Comparison of ENCODE assay signal across 28 cellular contexts in genomic region chr1:9711466-9712020, GRCh38.
DNase-seq lines count a peak whose midpoint lies in the region; ATAC-seq and TF ChIP-seq lines count a peak whose summit lies in the region.
"Had no signal": no experiment of that assay in that cellular context is flagged by ENCODE, and none has a peak within 500 bp of the region (broad histone marks: within the 10 kb centered on the region; RNA-seq: fewer than 3 reads in every experiment).

No MANE protein-coding gene starts in this region.

- H3K9me3 Mint-ChIP-seq in activated CD4-positive, alpha-beta memory T cell treated with anti-CD3 and anti-CD28 coated beads, Interleukin-2, amount 10 ng/mL, durations not matched to agents 7 days and 5 days = no peaks in the 10 kb centered on the region
- no peaks in the 10 kb centered on the region for H3K9me3 Mint-ChIP-seq in activated CD4-positive, alpha-beta memory T cell treated with anti-CD3 and anti-CD28 coated beads for 36 hours
- no peaks in the 10 kb centered on the region for H3K9me3 Mint-ChIP-seq in CD8-positive, alpha-beta T cell
- no peaks in the 10 kb centered on the region for H3K9me3 Mint-ChIP-seq in activated naive CD8-positive, alpha-beta T cell treated with anti-CD3 and anti-CD28 coated beads for 36 hours
- H3K9me3 Mint-ChIP-seq in naive thymus-derived CD4-positive, alpha-beta T cell = no peaks in the 10 kb centered on the region
- H3K9me3 Mint-ChIP-seq in Calu3 (ENCODE audit: low read depth, unreplicated experiment) = no peaks in the 10 kb centered on the region
- H3K9me3 Mint-ChIP-seq: mesothelial cell of epicardium, nephron, type B pancreatic cell had no signal

- peak overlapping the region; percentile 47 for H3K27ac Mint-ChIP-seq in activated CD4-positive, alpha-beta memory T cell treated with anti-CD3 and anti-CD28 coated beads, Interleukin-2, amount 10 ng/mL, durations not matched to agents 7 days and 5 days
- no peak overlapping the region for H3K27ac Mint-ChIP-seq in activated CD4-positive, alpha-beta memory T cell treated with anti-CD3 and anti-CD28 coated beads for 36 hours
- H3K27ac Mint-ChIP-seq in CD8-positive, alpha-beta T cell = peak overlapping the region; percentile 70
- peak overlapping the region; percentile 66 for H3K27ac Mint-ChIP-seq in activated naive CD8-positive, alpha-beta T cell treated with anti-CD3 and anti-CD28 coated beads for 36 hours
- H3K27ac Mint-ChIP-seq in naive thymus-derived CD4-positive, alpha-beta T cell = peak overlapping the region; percentile 19 to 91 (median 78)
- H3K27ac Mint-ChIP-seq in Calu3 (ENCODE audit: unreplicated experiment) = no peak overlapping the region
- H3K27ac Mint-ChIP-seq: mesothelial cell of epicardium, nephron, type B pancreatic cell had no signal

- H3K4me3 ChIP-seq in CD8-positive, alpha-beta T cell (ENCODE audit: low read depth, low read length) = no peak overlapping the region
- H3K4me3 ChIP-seq in naive thymus-derived CD4-positive, alpha-beta T cell (ENCODE audit: low read length) = no peak overlapping the region
- H3K4me3 ChIP-seq: HAP-1, left lung, PC-9, skin epidermis had no signal

- ATAC-seq in CD8-positive, alpha-beta T cell = no peak
- peak; percentile 36 for ATAC-seq in naive thymus-derived CD4-positive, alpha-beta T cell
- no peak for ATAC-seq in HG03095 (IDR thresholded peaks at IDR 0.05; ENCODE audit: unreplicated experiment)
- ATAC-seq: left lung had no signal

- TF ChIP-seq CTCF in CD8-positive, alpha-beta T cell (IDR thresholded peaks at IDR 0.05) = no peak
- no peak for TF ChIP-seq CTCF in Calu3 (IDR thresholded peaks at IDR 0.05; ENCODE audit: unreplicated experiment)

- H3K4me1 Mint-ChIP-seq in activated CD4-positive, alpha-beta memory T cell treated with anti-CD3 and anti-CD28 coated beads, Interleukin-2, amount 10 ng/mL, durations not matched to agents 7 days and 5 days = peaks cover 56% of the 10 kb centered on the region
- peaks cover 34% of the 10 kb centered on the region for H3K4me1 Mint-ChIP-seq in activated CD4-positive, alpha-beta memory T cell treated with anti-CD3 and anti-CD28 coated beads for 36 hours (ENCODE audit: low read depth)
- peaks cover 58% of the 10 kb centered on the region for H3K4me1 Mint-ChIP-seq in CD8-positive, alpha-beta T cell (ENCODE audit: low read depth)
- peaks cover 47% of the 10 kb centered on the region for H3K4me1 Mint-ChIP-seq in activated naive CD8-positive, alpha-beta T cell treated with anti-CD3 and anti-CD28 coated beads for 36 hours
- peaks cover 16 to 77% (median 60%) of the 10 kb centered on the region in 7 donors for H3K4me1 Mint-ChIP-seq in naive thymus-derived CD4-positive, alpha-beta T cell
- H3K4me1 Mint-ChIP-seq in Calu3 (ENCODE audit: low read depth, unreplicated experiment) = no peaks in the 10 kb centered on the region
- H3K4me1 Mint-ChIP-seq: mesothelial cell of epicardium, nephron had no signal

- BruUV-seq in Calu3 (replicated peaks; lab: Mats Ljungman, UMichigan) = no TSS peak

- H3K4me1 ChIP-seq in CD8-positive, alpha-beta T cell (ENCODE audit: insufficient read depth, low read length) = peaks cover 62% of the 10 kb centered on the region
- H3K4me1 ChIP-seq in naive thymus-derived CD4-positive, alpha-beta T cell (ENCODE audit: control insufficient read depth in 2 of 2, insufficient read depth in 2 of 2, low read length in 2 of 2) = peaks cover 25 to 49% of the 10 kb centered on the region in 2 donors
- H3K4me1 ChIP-seq: Caco-2, HAP-1 had no signal

- H3K27me3 ChIP-seq in CD8-positive, alpha-beta T cell (ENCODE audit: insufficient read depth, low read length) = no peaks in the 10 kb centered on the region
- no peaks in the 10 kb centered on the region for H3K27me3 ChIP-seq in naive thymus-derived CD4-positive, alpha-beta T cell (ENCODE audit: control insufficient read depth in 2 of 2, insufficient read depth in 2 of 2, low read length in 2 of 2)
- H3K27me3 ChIP-seq: left lung had no signal

- intact Hi-C loops in activated CD4-positive, alpha-beta memory T cell treated with anti-CD3 and anti-CD28 coated beads for 36 hours (cut with micrococcal nuclease) = no loop called here
- intact Hi-C loops in CD8-positive, alpha-beta T cell (cut with DNase I, micrococcal nuclease) = loop anchor here in 1 of 2 experiments (10.0 kb wide), 1 partner anchor 323 kb away; the partner anchor contains the start of gene UBE4B
- intact Hi-C loops in naive thymus-derived CD4-positive, alpha-beta T cell (cut with micrococcal nuclease) = no loop called here
- intact Hi-C loops in Calu3 (cut with micrococcal nuclease; ENCODE audit: unreplicated experiment) = no loop called here

- H3K36me3 ChIP-seq in CD8-positive, alpha-beta T cell (ENCODE audit: insufficient read depth, low read length) = peaks cover 43% of the 10 kb centered on the region
- H3K36me3 ChIP-seq in naive thymus-derived CD4-positive, alpha-beta T cell (ENCODE audit: control insufficient read depth in 2 of 3, insufficient read depth in 3 of 3, low read length in 3 of 3) = peaks cover 0 to 62% (median 18%) of the 10 kb centered on the region in 3 experiments
- H3K36me3 ChIP-seq: HAP-1 had no signal

- CTCF ChIA-PET in activated CD4-positive, alpha-beta memory T cell treated with anti-CD3 and anti-CD28 coated beads, Interleukin-2, amount 10 ng/mL, durations not matched to agents 7 days and 5 days (lab: Charles Lee) = interaction anchor here (0.7 to 0.8 kb wide), 2 partner anchors 52 to 85 kb away, joined by 3 to 4 read pairs; no protein-coding TSS in a partner anchor
- CTCF ChIA-PET in activated CD4-positive, alpha-beta memory T cell treated with anti-CD3 and anti-CD28 coated beads for 36 hours (lab: Charles Lee) = interaction anchor here (0.6 to 1.3 kb wide), 4 partner anchors 9 to 97 kb away, joined by 3 to 4 read pairs (median 3); no protein-coding TSS in a partner anchor
- CTCF ChIA-PET in CD8-positive, alpha-beta T cell (lab: Charles Lee) = interaction anchor here (1.0 to 25.4 kb wide), 5 partner anchors 9 to 83 kb away, joined by 3 to 319 read pairs (median 6); no protein-coding TSS in a partner anchor
- CTCF ChIA-PET in naive thymus-derived CD4-positive, alpha-beta T cell (lab: Charles Lee) = interaction anchor here (1.4 to 2.6 kb wide), 2 partner anchors 9 to 58 kb away, joined by 4 to 7 read pairs; no protein-coding TSS in a partner anchor
- CTCF ChIA-PET in Calu3 (lab: Charles Lee) = no interaction called here

- no peaks in the 10 kb centered on the region for H3K9me3 ChIP-seq in CD8-positive, alpha-beta T cell (ENCODE audit: low read length)
- H3K9me3 ChIP-seq in naive thymus-derived CD4-positive, alpha-beta T cell (ENCODE audit: control insufficient read depth in 2 of 3, low read length in 3 of 3) = no peaks in the 10 kb centered on the region
- H3K9me3 ChIP-seq: Caco-2, HAP-1, left lung had no signal

- H3K4me3 Mint-ChIP-seq in activated CD4-positive, alpha-beta memory T cell treated with anti-CD3 and anti-CD28 coated beads, Interleukin-2, amount 10 ng/mL, durations not matched to agents 7 days and 5 days = no peak overlapping the region
- no peak overlapping the region for H3K4me3 Mint-ChIP-seq in activated CD4-positive, alpha-beta memory T cell treated with anti-CD3 and anti-CD28 coated beads for 36 hours
- H3K4me3 Mint-ChIP-seq in CD8-positive, alpha-beta T cell = no peak overlapping the region
- H3K4me3 Mint-ChIP-seq in activated naive CD8-positive, alpha-beta T cell treated with anti-CD3 and anti-CD28 coated beads for 36 hours = no peak overlapping the region
- H3K4me3 Mint-ChIP-seq in naive thymus-derived CD4-positive, alpha-beta T cell = peak overlapping the region in 3 of 10 donors; percentile 9 to 29 (median 26)
- no peak overlapping the region for H3K4me3 Mint-ChIP-seq in Calu3 (ENCODE audit: low read depth, unreplicated experiment)
- H3K4me3 Mint-ChIP-seq: mesothelial cell of epicardium, nephron, type B pancreatic cell had no signal

- POLR2A ChIA-PET in activated CD4-positive, alpha-beta memory T cell treated with anti-CD3 and anti-CD28 coated beads, Interleukin-2, amount 10 ng/mL, durations not matched to agents 7 days and 5 days (lab: Charles Lee) = interaction anchor here (0.6 to 1.8 kb wide), 2 partner anchors 82 to 420 kb away, joined by 3 to 7 read pairs; no protein-coding TSS in a partner anchor
- POLR2A ChIA-PET in activated CD4-positive, alpha-beta memory T cell treated with anti-CD3 and anti-CD28 coated beads for 36 hours (lab: Charles Lee) = no interaction called here
- POLR2A ChIA-PET in CD8-positive, alpha-beta T cell (lab: Charles Lee) = interaction anchor here (0.7 to 12.6 kb wide), 6 partner anchors 9 to 82 kb away, joined by 3 to 323 read pairs (median 7); partner anchors contain the start of gene PIK3CD
- POLR2A ChIA-PET in naive thymus-derived CD4-positive, alpha-beta T cell (lab: Charles Lee) = interaction anchor here (0.6 to 11.7 kb wide), 9 partner anchors 9 to 85 kb away, joined by 3 to 280 read pairs (median 5); partner anchors contain the start of gene PIK3CD

- H3K36me3 Mint-ChIP-seq in activated CD4-positive, alpha-beta memory T cell treated with anti-CD3 and anti-CD28 coated beads, Interleukin-2, amount 10 ng/mL, durations not matched to agents 7 days and 5 days (ENCODE audit: low read depth) = peaks cover 57% of the 10 kb centered on the region
- H3K36me3 Mint-ChIP-seq in activated CD4-positive, alpha-beta memory T cell treated with anti-CD3 and anti-CD28 coated beads for 36 hours = peaks cover 33% of the 10 kb centered on the region
- peaks cover 66% of the 10 kb centered on the region for H3K36me3 Mint-ChIP-seq in CD8-positive, alpha-beta T cell
- peaks cover 49% of the 10 kb centered on the region for H3K36me3 Mint-ChIP-seq in activated naive CD8-positive, alpha-beta T cell treated with anti-CD3 and anti-CD28 coated beads for 36 hours
- peaks cover 4 to 43% (median 36%) of the 10 kb centered on the region in 5 donors for H3K36me3 Mint-ChIP-seq in naive thymus-derived CD4-positive, alpha-beta T cell
- H3K36me3 Mint-ChIP-seq in Calu3 (ENCODE audit: insufficient read depth, unreplicated experiment) = no peaks in the 10 kb centered on the region
- H3K36me3 Mint-ChIP-seq: mesothelial cell of epicardium, type B pancreatic cell had no signal

- no peak for DNase-seq in activated CD4-positive, alpha-beta memory T cell treated with anti-CD3 and anti-CD28 coated beads, Interleukin-2, amount 10 ng/mL, durations not matched to agents 7 days and 5 days
- no peak for DNase-seq in activated CD4-positive, alpha-beta memory T cell treated with anti-CD3 and anti-CD28 coated beads for 36 hours
- no peak for DNase-seq in CD8-positive, alpha-beta T cell
- DNase-seq in activated naive CD8-positive, alpha-beta T cell treated with anti-CD3 and anti-CD28 coated beads for 36 hours = no peak
- no peak for DNase-seq in naive thymus-derived CD4-positive, alpha-beta T cell
- DNase-seq in stimulated activated CD8-positive, alpha-beta memory T cell treated with anti-CD3 and anti-CD28 coated beads, Interleukin-4, amount 100 ng/mL, for 48 hours = no peak
- DNase-seq in Calu3 = no peak
- DNase-seq: activated CD4-positive, CD25-positive, alpha-beta regulatory T cell treated with anti-CD3 and anti-CD28 coated beads, Interleukin-2, amount 50 U/mL, for 72 hours; activated effector memory CD4-positive, alpha-beta T cell treated with anti-CD3 and anti-CD28 coated beads, Interleukin-2, amount 50 U/mL, for 16 hours; amygdala; Caco-2; DMS79; GDM1; left lung; NCI-H1105 treated with DMSO at 0.1 percent for 48 hours; NCI-H1930; NCI-H524; PC-9; retina; Right ventricle myocardium superior; substantia nigra had no signal

- peak overlapping the region; percentile 7 for H3K27ac ChIP-seq in CD8-positive, alpha-beta T cell (ENCODE audit: low read depth, low read length)
- peak overlapping the region; percentile 31 for H3K27ac ChIP-seq in naive thymus-derived CD4-positive, alpha-beta T cell (ENCODE audit: low read depth, low read length)
- H3K27ac ChIP-seq: epithelial cell of prostate, left lung, PC-9, skin epidermis had no signal

- H3K27me3 Mint-ChIP-seq in activated CD4-positive, alpha-beta memory T cell treated with anti-CD3 and anti-CD28 coated beads, Interleukin-2, amount 10 ng/mL, durations not matched to agents 7 days and 5 days = no peaks in the 10 kb centered on the region
- no peaks in the 10 kb centered on the region for H3K27me3 Mint-ChIP-seq in activated CD4-positive, alpha-beta memory T cell treated with anti-CD3 and anti-CD28 coated beads for 36 hours
- no peaks in the 10 kb centered on the region for H3K27me3 Mint-ChIP-seq in CD8-positive, alpha-beta T cell (ENCODE audit: low read depth)
- no peaks in the 10 kb centered on the region for H3K27me3 Mint-ChIP-seq in activated naive CD8-positive, alpha-beta T cell treated with anti-CD3 and anti-CD28 coated beads for 36 hours
- no peaks in the 10 kb centered on the region for H3K27me3 Mint-ChIP-seq in naive thymus-derived CD4-positive, alpha-beta T cell
- H3K27me3 Mint-ChIP-seq in Calu3 (ENCODE audit: unreplicated experiment) = no peaks in the 10 kb centered on the region
- H3K27me3 Mint-ChIP-seq: type B pancreatic cell had no signal

Comparison
In these comparisons a context has a peak if more than half of its experiments do, and no peak if none do; other contexts are left out.
1. H3K27ac Mint-ChIP-seq: peak in activated CD4-positive, alpha-beta memory T cell treated with anti-CD3 and anti-CD28 coated beads, Interleukin-2, amount 10 ng/mL, durations not matched to agents 7 days and 5 days (single experiment), CD8-positive, alpha-beta T cell (single experiment), activated naive CD8-positive, alpha-beta T cell treated with anti-CD3 and anti-CD28 coated beads for 36 hours (single experiment) and naive thymus-derived CD4-positive, alpha-beta T cell (9 of 9); none in activated CD4-positive, alpha-beta memory T cell treated with anti-CD3 and anti-CD28 coated beads for 36 hours (single experiment) and Calu3 (single experiment).